10 cellular contexts compared by ENCODE assay signal in the genomic region with DNA sequence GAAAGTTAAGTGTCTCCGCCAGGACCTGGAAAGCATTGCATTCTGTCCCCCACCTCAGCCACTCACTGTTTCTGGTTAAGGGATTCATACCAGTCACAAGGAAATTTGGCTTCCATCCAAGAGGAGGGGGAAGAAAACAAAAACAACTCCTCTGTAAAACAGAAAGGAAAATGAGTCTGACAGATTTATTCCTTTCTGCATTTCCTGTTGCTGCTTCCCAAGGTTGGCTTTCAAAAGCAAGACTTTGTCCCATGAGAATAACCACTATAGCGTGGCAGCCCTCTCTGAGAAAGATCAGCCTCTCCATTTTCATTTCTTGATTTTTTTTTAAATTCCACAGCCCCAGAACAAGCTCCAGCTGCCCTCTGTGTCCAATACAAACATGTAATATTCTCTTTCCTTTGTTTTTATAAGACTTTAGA.
DNase-seq lines count a peak whose midpoint lies in the region; ATAC-seq and TF ChIP-seq lines count a peak whose summit lies in the region.
"Had no signal": no experiment of that assay in that cellular context is flagged by ENCODE, and none has a peak within 500 bp of the region (broad histone marks: within the 10 kb centered on the region; RNA-seq: fewer than 3 reads in every experiment).

No MANE protein-coding gene starts in this region.

- no peaks in the 10 kb centered on the region for H3K36me3 Mint-ChIP-seq in WTC11
- no peaks in the 10 kb centered on the region for H3K36me3 Mint-ChIP-seq in activated naive CD8-positive, alpha-beta T cell treated with anti-CD3 and anti-CD28 coated beads for 36 hours
- H3K36me3 Mint-ChIP-seq: CD14-positive monocyte had no signal

- no peaks in the 10 kb centered on the region; the same call in 1 of the 2 replicates for H3K27me3 Mint-ChIP-seq in WTC11 (ENCODE audit: low read depth)
- peaks cover 12% of the 10 kb centered on the region for H3K27me3 Mint-ChIP-seq in activated naive CD8-positive, alpha-beta T cell treated with anti-CD3 and anti-CD28 coated beads for 36 hours

- H3K9me3 Mint-ChIP-seq in WTC11 = no peaks in the 10 kb centered on the region
- no peaks in the 10 kb centered on the region for H3K9me3 Mint-ChIP-seq in activated naive CD8-positive, alpha-beta T cell treated with anti-CD3 and anti-CD28 coated beads for 36 hours
- H3K9me3 Mint-ChIP-seq: CD14-positive monocyte had no signal

- peaks cover 14% of the 10 kb centered on the region for H3K4me1 Mint-ChIP-seq in WTC11
- H3K4me1 Mint-ChIP-seq in activated naive CD8-positive, alpha-beta T cell treated with anti-CD3 and anti-CD28 coated beads for 36 hours = peaks cover 8% of the 10 kb centered on the region
- H3K4me1 Mint-ChIP-seq: CD14-positive monocyte had no signal

- peaks cover 6% of the 10 kb centered on the region for H3K4me1 ChIP-seq in cardiac muscle cell (ENCODE audit: low read depth)

- intact Hi-C loops in left cardiac atrium (cut with DNase I) (no loop called here), posterior vena cava (cut with DNase I) (loop anchor here in 1 of 2 donors (10.0 kb wide), 1 partner anchor 877 kb away; no protein-coding TSS in a partner anchor)

- ATAC-seq in left cardiac atrium (no peak), WTC11 (peak; percentile 60), GM18868 (IDR thresholded peaks at IDR 0.05; ENCODE audit: unreplicated experiment) (no peak), HG03354 (IDR thresholded peaks at IDR 0.05; ENCODE audit: poor library complexity, severe bottlenecking, unreplicated experiment) (no peak)

- no peak overlapping the region for H3K27ac Mint-ChIP-seq in WTC11
- no peak overlapping the region for H3K27ac Mint-ChIP-seq in activated naive CD8-positive, alpha-beta T cell treated with anti-CD3 and anti-CD28 coated beads for 36 hours
- H3K27ac Mint-ChIP-seq: CD14-positive monocyte had no signal

- no peak overlapping the region for H3K4me3 Mint-ChIP-seq in WTC11
- H3K4me3 Mint-ChIP-seq in activated naive CD8-positive, alpha-beta T cell treated with anti-CD3 and anti-CD28 coated beads for 36 hours = no peak overlapping the region
- H3K4me3 Mint-ChIP-seq: CD14-positive monocyte had no signal

- TF ChIP-seq CTCF in cardiac muscle cell (IDR thresholded peaks at IDR 0.05; ENCODE audit: low read depth, low read length) (no peak), WTC11 (IDR thresholded peaks at IDR 0.05) (no peak)

- no peaks in the 10 kb centered on the region for H3K9me3 ChIP-seq in cardiac muscle cell (ENCODE audit: low read depth)

- H3K27me3 ChIP-seq in cardiac muscle cell = no peaks in the 10 kb centered on the region

- POLR2A ChIA-PET in WTC11 (lab: Charles Lee) = no interaction called here

- H3K27ac ChIP-seq in cardiac muscle cell = no peak overlapping the region

- CTCF ChIA-PET in WTC11 (lab: Charles Lee) = no interaction called here

- no peak overlapping the region for H3K4me3 ChIP-seq in cardiac muscle cell

- DNase-seq in cardiac muscle cell (ENCODE audit: low read depth in 1 of 2, low spot score in 1 of 2) (peak; percentile 31 to 47), left cardiac atrium (no peak), WTC11 (ENCODE audit: low spot score) (no peak), iris pigment epithelial cell (ENCODE audit: low read depth) (peak; percentile 20), posterior vena cava (ENCODE audit: low spot score) (no peak)
- no peak for DNase-seq in activated naive CD8-positive, alpha-beta T cell treated with anti-CD3 and anti-CD28 coated beads for 36 hours
- DNase-seq: effector memory CD4-positive, alpha-beta T cell had no signal

- H3K36me3 ChIP-seq in cardiac muscle cell = no peaks in the 10 kb centered on the region

TF ChIP-seq in WTC11, 78 proteins besides CTCF, POLR2A, EP300 and RAD21:
- TF ChIP-seq NR3C1 (CRISPR knock-in tag; conservative IDR thresholded peaks at IDR 0.05; ENCODE audit: low read depth) (no peak), ZNF232 (CRISPR knock-in tag; IDR thresholded peaks at IDR 0.05) (no peak), GABPB1 (CRISPR knock-in tag; IDR thresholded peaks at IDR 0.05) (no peak), TP53 (CRISPR knock-in tag; IDR thresholded peaks at IDR 0.05) (no peak), NFE2L1 (CRISPR knock-in tag; IDR thresholded peaks at IDR 0.05) (no peak)
- TF ChIP-seq, protein P1, sequence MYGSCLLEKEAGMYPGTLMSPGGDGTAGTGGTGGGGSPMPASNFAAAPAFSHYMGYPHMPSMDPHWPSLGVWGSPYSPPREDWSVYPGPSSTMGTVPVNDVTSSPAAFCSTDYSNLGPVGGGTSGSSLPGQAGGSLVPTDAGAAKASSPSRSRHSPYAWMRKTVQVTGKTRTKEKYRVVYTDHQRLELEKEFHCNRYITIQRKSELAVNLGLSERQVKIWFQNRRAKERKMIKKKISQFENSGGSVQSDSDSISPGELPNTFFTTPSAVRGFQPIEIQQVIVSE (CRISPR knock-in tag; IDR thresholded peaks at IDR 0.05; ENCODE audit: borderline replicate concordance) = no peak
- TF ChIP-seq, protein P2, sequence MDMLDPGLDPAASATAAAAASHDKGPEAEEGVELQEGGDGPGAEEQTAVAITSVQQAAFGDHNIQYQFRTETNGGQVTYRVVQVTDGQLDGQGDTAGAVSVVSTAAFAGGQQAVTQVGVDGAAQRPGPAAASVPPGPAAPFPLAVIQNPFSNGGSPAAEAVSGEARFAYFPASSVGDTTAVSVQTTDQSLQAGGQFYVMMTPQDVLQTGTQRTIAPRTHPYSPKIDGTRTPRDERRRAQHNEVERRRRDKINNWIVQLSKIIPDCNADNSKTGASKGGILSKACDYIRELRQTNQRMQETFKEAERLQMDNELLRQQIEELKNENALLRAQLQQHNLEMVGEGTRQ (CRISPR knock-in tag; IDR thresholded peaks at IDR 0.05) = no peak
- TF ChIP-seq, protein P3, sequence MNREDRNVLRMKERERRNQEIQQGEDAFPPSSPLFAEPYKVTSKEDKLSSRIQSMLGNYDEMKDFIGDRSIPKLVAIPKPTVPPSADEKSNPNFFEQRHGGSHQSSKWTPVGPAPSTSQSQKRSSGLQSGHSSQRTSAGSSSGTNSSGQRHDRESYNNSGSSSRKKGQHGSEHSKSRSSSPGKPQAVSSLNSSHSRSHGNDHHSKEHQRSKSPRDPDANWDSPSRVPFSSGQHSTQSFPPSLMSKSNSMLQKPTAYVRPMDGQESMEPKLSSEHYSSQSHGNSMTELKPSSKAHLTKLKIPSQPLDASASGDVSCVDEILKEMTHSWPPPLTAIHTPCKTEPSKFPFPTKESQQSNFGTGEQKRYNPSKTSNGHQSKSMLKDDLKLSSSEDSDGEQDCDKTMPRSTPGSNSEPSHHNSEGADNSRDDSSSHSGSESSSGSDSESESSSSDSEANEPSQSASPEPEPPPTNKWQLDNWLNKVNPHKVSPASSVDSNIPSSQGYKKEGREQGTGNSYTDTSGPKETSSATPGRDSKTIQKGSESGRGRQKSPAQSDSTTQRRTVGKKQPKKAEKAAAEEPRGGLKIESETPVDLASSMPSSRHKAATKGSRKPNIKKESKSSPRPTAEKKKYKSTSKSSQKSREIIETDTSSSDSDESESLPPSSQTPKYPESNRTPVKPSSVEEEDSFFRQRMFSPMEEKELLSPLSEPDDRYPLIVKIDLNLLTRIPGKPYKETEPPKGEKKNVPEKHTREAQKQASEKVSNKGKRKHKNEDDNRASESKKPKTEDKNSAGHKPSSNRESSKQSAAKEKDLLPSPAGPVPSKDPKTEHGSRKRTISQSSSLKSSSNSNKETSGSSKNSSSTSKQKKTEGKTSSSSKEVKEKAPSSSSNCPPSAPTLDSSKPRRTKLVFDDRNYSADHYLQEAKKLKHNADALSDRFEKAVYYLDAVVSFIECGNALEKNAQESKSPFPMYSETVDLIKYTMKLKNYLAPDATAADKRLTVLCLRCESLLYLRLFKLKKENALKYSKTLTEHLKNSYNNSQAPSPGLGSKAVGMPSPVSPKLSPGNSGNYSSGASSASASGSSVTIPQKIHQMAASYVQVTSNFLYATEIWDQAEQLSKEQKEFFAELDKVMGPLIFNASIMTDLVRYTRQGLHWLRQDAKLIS (CRISPR knock-in tag; IDR thresholded peaks at IDR 0.05; ENCODE audit: borderline replicate concordance) = no peak

Comparison
In these comparisons a context has a peak if more than half of its experiments do, and no peak if none do; other contexts are left out.
1. DNase-seq: peak in cardiac muscle cell (2 of 2) and iris pigment epithelial cell (single experiment); none in left cardiac atrium (single experiment), WTC11 (single experiment), activated naive CD8-positive, alpha-beta T cell treated with anti-CD3 and anti-CD28 coated beads for 36 hours (single experiment) and posterior vena cava (single experiment).